In the genomic region with DNA sequence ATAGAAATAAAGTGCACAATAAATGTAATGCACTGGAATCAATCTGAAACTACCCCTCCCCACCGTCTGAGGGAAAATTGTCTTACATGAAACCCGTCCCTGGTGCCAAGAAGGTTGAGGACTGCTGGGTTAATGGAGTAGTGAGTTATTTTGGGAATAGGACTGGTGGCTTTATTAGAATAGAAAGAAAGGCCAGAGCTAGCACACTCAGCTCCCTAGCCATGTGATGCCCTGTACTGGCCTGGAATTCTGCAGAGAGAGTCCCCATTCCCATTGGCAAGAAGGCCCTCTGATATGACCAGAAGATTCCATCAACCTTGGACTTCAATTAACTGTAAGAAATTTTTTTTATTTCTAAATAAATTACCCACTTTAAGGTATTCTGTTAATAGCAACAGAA, we compare ENCODE assay signal across 22 cellular contexts.
"Had no signal": no experiment of that assay in that cellular context is flagged by ENCODE, and none has a peak within 500 bp of the region (broad histone marks: within the 10 kb centered on the region; RNA-seq: fewer than 3 reads in every experiment).

No MANE protein-coding gene starts in this region.

- H3K4me1 Mint-ChIP-seq: endodermal cell had no signal

- H3K9me3 Mint-ChIP-seq: dendritic cell treated with granulocyte-macrophage colony-stimulating factor and Interleukin-4, amounts not matched to agents 40 ng/mL and 50 ng/mL, for 4 days; endodermal cell had no signal

- H3K27me3 Mint-ChIP-seq: dendritic cell treated with granulocyte-macrophage colony-stimulating factor and Interleukin-4, amounts not matched to agents 40 ng/mL and 50 ng/mL, for 4 days; effector memory CD8-positive, alpha-beta T cell had no signal

- DNase-seq: colonic mucosa; cortex of kidney; dermis blood vessel endothelial cell; dorsolateral prefrontal cortex; effector CD4-positive, alpha-beta T cell; effector CD8-positive, alpha-beta T cell; effector memory CD4-positive, alpha-beta T cell; effector memory CD8-positive, alpha-beta T cell; endodermal cell; erythroblast; esophagus squamous epithelium; foreskin fibroblast; foreskin keratinocyte; foreskin melanocyte; gastrocnemius medialis; glutamatergic neuron; head of caudate nucleus; heart left ventricle; heart right ventricle had no signal

- ATAC-seq: effector memory CD8-positive, alpha-beta T cell; esophagus mucosa; foreskin keratinocyte; gastrocnemius medialis; gastroesophageal sphincter had no signal

- H3K27ac Mint-ChIP-seq: dendritic cell treated with granulocyte-macrophage colony-stimulating factor and Interleukin-4, amounts not matched to agents 40 ng/mL and 50 ng/mL, for 4 days; effector memory CD8-positive, alpha-beta T cell; endodermal cell had no signal

- H3K4me3 Mint-ChIP-seq: dendritic cell treated with granulocyte-macrophage colony-stimulating factor and Interleukin-4, amounts not matched to agents 40 ng/mL and 50 ng/mL, for 4 days; effector memory CD8-positive, alpha-beta T cell; endodermal cell had no signal
